In genomic region chrX:154411322-154411980, GRCh38 we compare ENCODE assay signal across 8 cellular contexts. TPM values are rescaled to one million over a fixed set of nuclear protein-coding genes. Genes with fewer than 3 reads are reported as not detected.
DNase-seq lines count a peak whose midpoint lies in the region; ATAC-seq and TF ChIP-seq lines count a peak whose summit lies in the region.

Gene TAFAZZIN, plus strand, starts transcription at chrX:154411539. Its CDS starts 305 bp downstream, at chrX:154411844.

- H3K9me3 ChIP-seq in Caco-2 (no peaks in the 10 kb centered on the region), Loucy (ENCODE audit: insufficient read depth, low read depth, low read length) (no peaks in the 10 kb centered on the region), adrenal gland (replicated peaks in 1 of 3) (no peaks in the 10 kb centered on the region), heart right ventricle (no peaks in the 10 kb centered on the region), aorta (ENCODE audit: control insufficient read depth, low read length) (no peaks in the 10 kb centered on the region)

- TF ChIP-seq CTCF in Caco-2 (IDR thresholded peaks at IDR 0.05; ENCODE audit: insufficient read depth in 1 of 2, low read depth in 1 of 2, low read length in 1 of 2, severe bottlenecking in 1 of 2, unreplicated experiment in 1 of 2) (no peak), Loucy (conservative IDR thresholded peaks at IDR 0.05; ENCODE audit: low read length) (no peak), adrenal gland (IDR thresholded peaks at IDR 0.05) (no peak), heart right ventricle (IDR thresholded peaks at IDR 0.05) (no peak)

- ATAC-seq in GM21447 (IDR thresholded peaks at IDR 0.05; ENCODE audit: unreplicated experiment) (peak; percentile 29), heart right ventricle (peak; percentile 50 to 75 (median 71)), aorta (ENCODE audit: low FRiP score) (peak; percentile 83)

- peaks cover 8% of the 10 kb centered on the region; the same call in 1 of the 2 replicates for H3K79me2 ChIP-seq in Loucy (ENCODE audit: insufficient read depth, low read length)

- H3K4me1 ChIP-seq in Caco-2 (peaks cover 5% of the 10 kb centered on the region; the same call in 1 of the 2 replicates), Loucy (ENCODE audit: insufficient read depth, low read length, poor library complexity, severe bottlenecking) (no peaks in the 10 kb centered on the region), adrenal gland (replicated peaks in 1 of 2) (peaks cover 0 to 4% of the 10 kb centered on the region in 2 donors), heart right ventricle (peaks cover 0 to 32% (median 12%) of the 10 kb centered on the region in 9 donors), aorta (ENCODE audit: control insufficient read depth in 1 of 2, insufficient read depth in 2 of 2, low read length in 2 of 2) (no peaks in the 10 kb centered on the region)

- peak; percentile 65 to 80 for DNase-seq in Caco-2
- DNase-seq in T-helper 1 cell = peak; percentile 48 to 80 (median 61)
- DNase-seq in adrenal gland = peak; percentile 48 to 80 (median 67)
- peak; percentile 71 to 80 for DNase-seq in heart right ventricle
- DNase-seq in posterior vena cava (ENCODE audit: low spot score) = peak; percentile 92
- DNase-seq in aorta = peak; percentile 85 to 92

- peaks cover 7% of the 10 kb centered on the region for H3K4me1 Mint-ChIP-seq in Caco-2 (ENCODE audit: low read depth, unreplicated experiment)

- no peaks in the 10 kb centered on the region for H3K36me3 ChIP-seq in Caco-2 (ENCODE audit: control insufficient read depth, insufficient read depth, low read length)
- no peaks in the 10 kb centered on the region for H3K36me3 ChIP-seq in Loucy (ENCODE audit: insufficient read depth, low read length)
- no peaks in the 10 kb centered on the region for H3K36me3 ChIP-seq in adrenal gland (replicated peaks in 1 of 2)
- H3K36me3 ChIP-seq in heart right ventricle = peaks cover 0 to 15% (median 0%) of the 10 kb centered on the region in 9 donors
- H3K36me3 ChIP-seq in aorta (ENCODE audit: control insufficient read depth in 1 of 2, insufficient read depth in 2 of 2, low read length in 1 of 2) = no peaks in the 10 kb centered on the region

- BruUV-seq in Caco-2 (replicated peaks; lab: Mats Ljungman, UMichigan) = no TSS peak

- no peaks in the 10 kb centered on the region for H3K27me3 Mint-ChIP-seq in Caco-2 (ENCODE audit: insufficient read depth, unreplicated experiment)

- H3K27me3 ChIP-seq in Caco-2 (replicated peaks; ENCODE audit: control insufficient read depth, insufficient read depth, low read length) (no peaks in the 10 kb centered on the region), Loucy (ENCODE audit: insufficient read depth, low read length, poor library complexity, severe bottlenecking) (no peaks in the 10 kb centered on the region), adrenal gland (peaks cover 4% of the 10 kb centered on the region), heart right ventricle (no peaks in the 10 kb centered on the region), aorta (ENCODE audit: control insufficient read depth in 1 of 2, insufficient read depth in 2 of 2, low read length in 1 of 2) (no peaks in the 10 kb centered on the region)

- peak within 1 kb of the TSS; percentile 79 for H3K4me3 Mint-ChIP-seq in Caco-2 (ENCODE audit: unreplicated experiment)

- no peaks in the 10 kb centered on the region for H3K9me3 Mint-ChIP-seq in Caco-2 (ENCODE audit: unreplicated experiment)

- peak within 1 kb of the TSS; percentile 75 for H2AFZ ChIP-seq in Loucy (ENCODE audit: low read length)

- H3K4me2 ChIP-seq in Loucy (ENCODE audit: low read depth, low read length, poor library complexity, severe bottlenecking) = peak within 1 kb of the TSS; percentile 84

- intact Hi-C loops in Caco-2 (cut with micrococcal nuclease; ENCODE audit: unreplicated experiment) = loop anchor here (1.0 kb wide), 1 partner anchor 17 kb away; the partner anchor contains the start of gene ATP6AP1
- intact Hi-C loops in adrenal gland (cut with DNase I) = no loop called here
- intact Hi-C loops in heart right ventricle (cut with DNase I) = no loop called here
- intact Hi-C loops in posterior vena cava (cut with DNase I) = no loop called here
- intact Hi-C loops in aorta (cut with DNase I) = no loop called here

- peaks cover 5% of the 10 kb centered on the region for H3K36me3 Mint-ChIP-seq in Caco-2 (ENCODE audit: insufficient read depth, unreplicated experiment)

- CTCF ChIA-PET in Caco-2 (lab: Charles Lee) = interaction anchor here (0.5 to 0.9 kb wide), 5 partner anchors 13 to 112 kb away, joined by 3 to 6 read pairs (median 3); partner anchors contain the start of gene SLC10A3

- H3K9me2 ChIP-seq in Loucy (replicated peaks; ENCODE audit: low read depth, low read length) = no peaks in the 10 kb centered on the region

- POLR2A ChIA-PET in Caco-2 (lab: Charles Lee) = interaction anchor here (1.2 kb wide), 1 partner anchor 38 kb away, joined by 4 read pairs; no protein-coding TSS in a partner anchor

- H3K4me3 ChIP-seq in Caco-2 (ENCODE audit: low read depth, low read length) = peak within 1 kb of the TSS; percentile 73
- peak within 1 kb of the TSS; percentile 92 for H3K4me3 ChIP-seq in Loucy (ENCODE audit: low read length, poor library complexity, severe bottlenecking)
- peak within 1 kb of the TSS in 3 of 4 donors; percentile 25 to 70 (median 57) for H3K4me3 ChIP-seq in adrenal gland
- peak within 1 kb of the TSS; percentile 56 to 85 (median 82) for H3K4me3 ChIP-seq in heart right ventricle
- H3K4me3 ChIP-seq in aorta (ENCODE audit: low read length in 2 of 2) = peak within 1 kb of the TSS; percentile 51 to 79

- H3K27ac Mint-ChIP-seq in Caco-2 (ENCODE audit: unreplicated experiment) = peak within 1 kb of the TSS; percentile 80

- H3F3A ChIP-seq in Loucy (ENCODE audit: low read depth) = no peaks in the 10 kb centered on the region

- H4K20me1 ChIP-seq in Loucy (ENCODE audit: insufficient read depth, low read length, poor library complexity, severe bottlenecking) = no peaks in the 10 kb centered on the region

- H3K9ac ChIP-seq in Loucy (ENCODE audit: low read depth, low read length, poor library complexity, severe bottlenecking) = peak within 1 kb of the TSS; percentile 93

- H3K27ac ChIP-seq in adrenal gland (peak within 1 kb of the TSS; percentile 64 to 95 (median 84)), heart right ventricle (peak within 1 kb of the TSS; percentile 90 to 99 (median 96)), aorta (ENCODE audit: low read depth in 1 of 2, low read length in 2 of 2) (peak within 1 kb of the TSS in 1 of 2 donors; percentile 62)

- TF ChIP-seq POLR2A in adrenal gland (IDR thresholded peaks at IDR 0.05) = peak; percentile 39 to 60

- whole genome bisulfite sequencing in adrenal gland, 4 donors = 0 to 51% (median 27%) methylated on average over 10 to 69 of the region's 72 CpGs; no CpG with 5 or more reads in 1 of the 4 donors
- 0% methylated on average over 49 to 51 of the region's 72 CpGs for WGBS in heart right ventricle, 2 donors
- WGBS in aorta, 2 donors = 0 to 25% methylated on average over 48 to 72 of the region's 72 CpGs

RNA-seq across cellular contexts. Expression of gene TAFAZZIN, which starts in this region (rescaled TPM):
- total RNA-seq in Caco-2 (2022) = 30.2 and 34.0 TPM in 2 replicates
- total RNA-seq in adrenal gland = 10 to 100 TPM; 18.1 to 47.1 (median 26.6) TPM
- 100 to 1,000 TPM in 2 of 3 donors, 1 to 10 TPM in 1; 8.6 to 142 (median 103) TPM for polyA plus RNA-seq in adrenal gland
- 10 to 100 TPM; 28.4 to 42.6 (median 33.7) TPM for total RNA-seq in heart right ventricle
- 100 to 1,000 TPM in 1 of 2 donors, 10 to 100 TPM in 1; 38.2 to 112 TPM for polyA plus RNA-seq in heart right ventricle
- total RNA-seq in posterior vena cava = 10 to 100 TPM; 25.3 to 28.1 TPM
- total RNA-seq in aorta = 10 to 100 TPM; 30.8 to 59.6 TPM
- polyA plus RNA-seq in aorta = 100 to 1,000 TPM in 1 of 2 donors, 1 to 10 TPM in 1; 5.5 to 129 TPM

Comparison
In these comparisons a context has a peak if more than half of its experiments do, and no peak if none do; other contexts are left out.
1. ATAC-seq: peak in every context shown above with its lines; median percentile 83 in aorta; 71 in heart right ventricle; 29 in GM21447.